ENCODE assay signal across 16 cellular contexts in the genomic region with DNA sequence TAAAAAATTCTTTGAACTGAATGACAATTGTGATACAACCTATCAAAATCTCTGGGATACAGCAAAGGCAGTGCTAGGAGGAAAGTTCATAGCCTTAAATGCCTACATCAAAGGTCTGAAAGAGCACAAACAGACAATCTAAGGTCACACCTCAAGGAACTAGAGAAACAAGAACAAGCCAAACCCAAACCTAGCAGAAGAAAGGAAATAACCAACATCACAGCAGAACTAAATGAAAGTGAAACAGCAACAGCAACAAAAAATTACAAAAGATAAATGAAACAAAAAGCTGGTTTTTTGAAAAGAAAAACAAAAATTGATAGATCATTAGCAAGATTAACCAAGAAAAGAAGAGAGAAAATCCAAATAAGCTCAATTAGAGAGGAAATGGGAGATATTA. TPM values are rescaled to one million over a fixed set of nuclear protein-coding genes. Genes with fewer than 3 reads are reported as not detected.
"Had no signal": no experiment of that assay in that cellular context is flagged by ENCODE, and none has a peak within 500 bp of the region (broad histone marks: within the 10 kb centered on the region; RNA-seq: fewer than 3 reads in every experiment).

No MANE protein-coding gene starts in this region.

RNA-seq across cellular contexts. Expression of a gene that starts 42.4 kb away (rescaled TPM):
- total RNA-seq: activated CD8-positive, alpha-beta memory T cell treated with anti-CD3 and anti-CD28 coated beads for 36 hours; ascending aorta; cardiac muscle cell; colonic mucosa; epithelial cell of proximal tubule; gastrocnemius medialis; left ventricle myocardium inferior; mononuclear cell; progenitor cell of endocrine pancreas; renal cortical epithelial cell; right lobe of liver; subcutaneous adipose tissue; thoracic aorta; WTC11 had no signal
- polyA plus RNA-seq: cardiac muscle cell, neural cell, ovary had no signal
